In genomic region chr9:89047667-89048066, GRCh38 we compare ENCODE assay signal across 6 cellular contexts. TPM values are rescaled to one million over a fixed set of nuclear protein-coding genes. Genes with fewer than 3 reads are reported as not detected.
"Had no signal": no experiment of that assay in that cellular context is flagged by ENCODE, and none has a peak within 500 bp of the region (broad histone marks: within the 10 kb centered on the region; RNA-seq: fewer than 3 reads in every experiment).

No MANE protein-coding gene starts in this region.

- H3K4me3 Mint-ChIP-seq: IgD-negative memory B cell had no signal

- H3K27ac Mint-ChIP-seq: IgD-negative memory B cell had no signal

- H3K36me3 Mint-ChIP-seq: IgD-negative memory B cell had no signal

- H3K4me3 ChIP-seq: K562 had no signal

- ATAC-seq: HepG2, K562 had no signal

- H3K27ac ChIP-seq: HL-60 had no signal

- DNase-seq: IMR-90 had no signal

RNA-seq across cellular contexts. Expression of gene S1PR3, which starts 56.4 kb away (rescaled TPM):
- total RNA-seq: HT-29 had no signal
